12 cellular contexts compared by ENCODE assay signal in the genomic region with DNA sequence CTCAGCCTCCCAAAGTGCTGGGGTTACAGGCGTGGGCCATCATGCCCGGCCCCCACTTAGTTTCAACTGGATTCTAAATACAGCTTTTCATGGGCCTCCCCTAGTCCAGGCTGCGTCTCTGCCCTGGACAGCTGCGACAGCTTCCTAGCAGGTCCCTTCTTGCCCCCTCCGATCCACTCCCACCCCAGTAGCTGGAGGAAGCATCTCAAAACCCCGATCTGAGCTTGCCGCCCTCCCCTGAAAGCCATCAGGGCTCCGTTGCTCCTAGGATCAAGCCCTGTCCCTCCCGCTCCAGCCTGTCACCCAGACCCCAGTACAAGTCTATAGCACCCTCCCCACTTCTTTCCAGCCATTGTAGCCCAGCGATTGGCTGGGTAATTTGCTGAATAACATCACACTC.
DNase-seq lines count a peak whose midpoint lies in the region; ATAC-seq and TF ChIP-seq lines count a peak whose summit lies in the region.
"Had no signal": no experiment of that assay in that cellular context is flagged by ENCODE, and none has a peak within 500 bp of the region (broad histone marks: within the 10 kb centered on the region; RNA-seq: fewer than 3 reads in every experiment).

No MANE protein-coding gene starts in this region.

- peak overlapping the region; percentile 75 for H3K4me3 ChIP-seq in thoracic aorta
- H3K4me3 ChIP-seq: MG63, PC-9 had no signal

- H3K27ac Mint-ChIP-seq in activated T-cell treated with anti-CD3 and anti-CD28 coated beads, Interleukin-2, amount 50 U/mL, for 72 hours, result no peak overlapping the region

- no peak for DNase-seq in activated T-cell treated with anti-CD3 and anti-CD28 coated beads, Interleukin-2, amount 50 U/mL, for 72 hours
- no peak for DNase-seq in activated T-cell treated with anti-CD3 and anti-CD28 coated beads, Interleukin-2, amount 50 U/mL, for 48 hours
- DNase-seq in thoracic aorta (ENCODE audit: low spot score) (no peak), NCI-H2029 (lab: John Stamatoyannopoulos, UW) (no peak), Kasumi-1 (lab: John Stamatoyannopoulos, UW) (no peak), DMS153 treated with DMSO at 0.1 percent for 48 hours (lab: John Stamatoyannopoulos, UW; ENCODE audit: unreplicated experiment) (no peak)
- DNase-seq: cortex of kidney had no signal

- H3K4me3 Mint-ChIP-seq in activated T-cell treated with anti-CD3 and anti-CD28 coated beads, Interleukin-2, amount 50 U/mL, for 72 hours, result peak overlapping the region; percentile 92 to 97

- ATAC-seq in activated T-cell treated with anti-CD3 and anti-CD28 coated beads, Interleukin-2, amount 50 U/mL, for 72 hours (replicated peaks in 1 of 2), result peak; percentile 3 to 7
- ATAC-seq in HG03354 (IDR thresholded peaks at IDR 0.05; ENCODE audit: poor library complexity, severe bottlenecking, unreplicated experiment) (peak; percentile 6), thoracic aorta (ENCODE audit: insufficient number of reproducible peaks, low FRiP score, low read depth) (no peak)

- peaks cover 6 to 28% of the 10 kb centered on the region in 2 donors for H3K4me1 ChIP-seq in thoracic aorta (ENCODE audit: control insufficient read depth in 1 of 2, low read depth in 2 of 2)

- no peaks in the 10 kb centered on the region for H3K9me3 Mint-ChIP-seq in activated T-cell treated with anti-CD3 and anti-CD28 coated beads, Interleukin-2, amount 50 U/mL, for 72 hours
- H3K9me3 Mint-ChIP-seq: activated CD4-positive, alpha-beta T cell treated with anti-CD3 and anti-CD28 coated beads, Interleukin-2, amount 10 ng/mL, durations not matched to agents 7 days and 5 days had no signal

- H3K36me3 ChIP-seq in thoracic aorta, result peaks cover 4% of the 10 kb centered on the region
- H3K36me3 ChIP-seq: MG63 had no signal

- H3K4me1 Mint-ChIP-seq in activated T-cell treated with anti-CD3 and anti-CD28 coated beads, Interleukin-2, amount 50 U/mL, for 72 hours (ENCODE audit: low read depth), result peaks cover 23% of the 10 kb centered on the region

- TF ChIP-seq CTCF in thoracic aorta (IDR thresholded peaks at IDR 0.05), result no peak

- no peaks in the 10 kb centered on the region for H3K27me3 ChIP-seq in thoracic aorta (replicated peaks; ENCODE audit: insufficient read depth)
- H3K27me3 ChIP-seq: MG63 had no signal

- no peaks in the 10 kb centered on the region for H3K9me3 ChIP-seq in thoracic aorta
- H3K9me3 ChIP-seq: MG63 had no signal

- H3K27me3 Mint-ChIP-seq in activated T-cell treated with anti-CD3 and anti-CD28 coated beads, Interleukin-2, amount 50 U/mL, for 72 hours (ENCODE audit: low read depth), result peaks cover 6% of the 10 kb centered on the region

- H3K36me3 Mint-ChIP-seq in activated T-cell treated with anti-CD3 and anti-CD28 coated beads, Interleukin-2, amount 50 U/mL, for 72 hours (ENCODE audit: insufficient read depth in 2 of 2), result no peaks in the 10 kb centered on the region

- H3K27ac ChIP-seq in cingulate gyrus (ENCODE audit: low read depth, low read length) (peak overlapping the region; percentile 82), thoracic aorta (peak overlapping the region in 1 of 2 donors; percentile 29)
- H3K27ac ChIP-seq: PC-9 had no signal
